30 cellular contexts compared by ENCODE assay signal in the genomic region with DNA sequence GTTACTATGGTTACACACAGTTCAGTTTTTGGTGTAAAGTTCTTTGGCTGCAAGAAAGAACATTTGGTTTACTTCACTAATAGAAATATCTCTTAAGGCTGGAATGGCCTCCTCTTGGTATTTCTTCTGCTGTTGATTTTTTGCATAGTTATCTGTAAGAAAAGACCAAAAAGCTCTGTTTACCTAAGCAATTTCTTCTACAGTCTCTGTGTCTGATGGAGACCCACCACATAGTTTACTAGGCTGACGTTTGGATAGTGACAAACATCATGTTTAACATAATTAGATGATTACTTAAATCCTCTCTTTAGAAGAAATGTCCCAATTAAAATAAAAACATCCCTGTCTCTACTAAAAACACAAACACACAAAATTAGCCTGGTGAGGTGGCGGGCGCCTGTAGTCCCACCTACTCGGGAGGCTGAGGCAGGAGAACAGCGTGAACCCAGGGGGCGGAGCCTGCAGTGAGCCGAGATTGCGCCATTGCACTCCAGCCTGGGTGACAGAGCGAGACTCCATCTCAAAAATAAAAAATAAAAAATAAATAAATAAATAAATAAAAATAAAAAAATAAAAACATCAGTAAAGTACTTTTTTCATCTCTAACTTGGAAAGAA. TPM values are rescaled to one million over a fixed set of nuclear protein-coding genes. Genes with fewer than 3 reads are reported as not detected.
"Had no signal": no experiment of that assay in that cellular context is flagged by ENCODE, and none has a peak within 500 bp of the region (broad histone marks: within the 10 kb centered on the region; RNA-seq: fewer than 3 reads in every experiment).

No MANE protein-coding gene starts in this region.

- H3K36me3 ChIP-seq: breast epithelium, colonic mucosa had no signal

- H2AFZ ChIP-seq: hepatocyte had no signal

- H3K27me3 ChIP-seq: ascending aorta, breast epithelium, cardiac muscle cell, colonic mucosa, esophagus muscularis mucosa, foreskin keratinocyte, gastrocnemius medialis, heart right ventricle, hepatocyte had no signal

- H3K4me2 ChIP-seq: hepatocyte had no signal

- H3K27ac ChIP-seq: ascending aorta, breast epithelium, cardiac muscle cell, colonic mucosa, esophagus muscularis mucosa, foreskin keratinocyte, gastrocnemius medialis, heart right ventricle, hepatocyte had no signal

- H3K4me1 ChIP-seq: ascending aorta, breast epithelium, foreskin keratinocyte, gastrocnemius medialis had no signal

- ATAC-seq: activated naive CD4-positive, alpha-beta T cell treated with anti-CD3 and anti-CD28 coated beads, Interleukin-2, amount 50 U/mL, for 72 hours; activated T-cell treated with anti-CD3 and anti-CD28 coated beads, Interleukin-2, amount 50 U/mL, for 72 hours; effector memory CD8-positive, alpha-beta T cell; foreskin keratinocyte; gastrocnemius medialis; heart right ventricle had no signal

- H3K4me3 ChIP-seq: ascending aorta, breast epithelium, cardiac muscle cell, colonic mucosa, esophagus muscularis mucosa, gastrocnemius medialis, heart right ventricle, hepatocyte had no signal

- DNase-seq: activated CD4-positive, alpha-beta memory T cell treated with anti-CD3 and anti-CD28 coated beads, Interleukin-2, amount 10 ng/mL, durations not matched to agents 7 days and 5 days; activated CD4-positive, alpha-beta T cell treated with anti-CD3 and anti-CD28 coated beads for 1 hour; activated CD4-positive, alpha-beta T cell treated with anti-CD3 and anti-CD28 coated beads for 4 hours; activated CD4-positive, alpha-beta T cell treated with anti-CD3 and anti-CD28 coated beads, Interleukin-2, amount 10 ng/mL, durations not matched to agents 7 days and 5 days; activated CD4-positive, alpha-beta T cell treated with anti-CD3 and anti-CD28 coated beads, Interleukin-2, amount 50 U/mL, for 4 hours; activated CD8-positive, alpha-beta memory T cell treated with anti-CD3 and anti-CD28 coated beads, Interleukin-2, amount 50 U/mL, for 48 hours; activated gamma-delta T cell; activated naive CD4-positive, alpha-beta T cell; activated naive CD4-positive, alpha-beta T cell treated with anti-CD3 and anti-CD28 coated beads, Interleukin-2, amount 10 ng/mL, durations not matched to agents 7 days and 5 days; activated naive CD8-positive, alpha-beta T cell treated with anti-CD3 and anti-CD28 coated beads, Interleukin-2, amount 10 ng/mL, durations not matched to agents 7 days and 5 days; activated T-cell treated with anti-CD3 and anti-CD28 coated beads for 4 hours; activated T-cell treated with anti-CD3 and anti-CD28 coated beads, Interleukin-2, amount 50 U/mL, for 24 hours; activated T-cell treated with anti-CD3 and anti-CD28 coated beads, Interleukin-2, amount 50 U/mL, for 72 hours; central memory CD4-positive, alpha-beta T cell; cerebellar nuclear complex; colonic mucosa; effector CD4-positive, alpha-beta T cell; effector memory CD8-positive, alpha-beta T cell; erythroblast; foreskin keratinocyte; gastrocnemius medialis; heart right ventricle; T-helper 9 cell had no signal

- H3K9me3 ChIP-seq: ascending aorta, breast epithelium, colonic mucosa, esophagus muscularis mucosa, gastrocnemius medialis had no signal

RNA-seq across cellular contexts. Expression of a gene that starts 59.2 kb away (rescaled TPM):
- total RNA-seq: activated CD4-positive, alpha-beta memory T cell treated with anti-CD3 and anti-CD28 coated beads, Interleukin-2, amount 10 ng/mL, durations not matched to agents 7 days and 5 days; activated naive CD8-positive, alpha-beta T cell treated with anti-CD3 and anti-CD28 coated beads, Interleukin-2, amount 10 ng/mL, durations not matched to agents 7 days and 5 days; ascending aorta; cardiac muscle cell; esophagus muscularis mucosa; gastrocnemius medialis; heart right ventricle; T-helper 2 cell treated with Interferon-gamma antibody and Interleukin-4, amounts not matched to agents 100 ng/mL and 5 ng/mL, for 36 hours had no signal
- polyA plus RNA-seq: cardiac muscle cell had no signal
